ENCODE assay signal across 8 cellular contexts in the genomic region with DNA sequence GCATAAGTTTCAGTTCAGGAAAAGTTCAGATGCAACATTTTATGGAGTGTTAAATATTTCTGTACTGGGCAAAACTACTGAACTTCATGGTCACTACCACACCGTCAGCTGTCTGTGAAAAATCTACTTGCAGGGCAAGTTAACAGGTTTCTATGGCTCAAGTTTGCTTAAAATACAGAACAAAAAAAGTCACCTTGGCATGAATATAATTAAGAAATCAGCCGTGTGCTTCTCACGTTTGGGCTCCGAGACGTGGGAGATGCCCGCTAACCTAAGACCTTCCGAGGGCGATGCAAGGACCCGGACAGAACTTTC. TPM values are rescaled to one million over a fixed set of nuclear protein-coding genes. Genes with fewer than 3 reads are reported as not detected.
A peak's percentile ranks its signal among the peaks of the same experiment; 100 is the strongest.
DNase-seq lines count a peak whose midpoint lies in the region; ATAC-seq, FAIRE-seq and TF ChIP-seq lines count a peak whose summit lies in the region.

No MANE protein-coding gene starts in this region.

- FAIRE-seq in A549 (lab: Jason Lieb, UNC) (no peak), HTR-8/SVneo (lab: Jason Lieb, UNC) (no peak)

- H3K36me3 Mint-ChIP-seq in activated CD8-positive, alpha-beta T cell treated with anti-CD3 and anti-CD28 coated beads, Interleukin-2, amount 10 ng/mL, durations not matched to agents 7 days and 5 days (ENCODE audit: low read depth), result peaks cover 20% of the 10 kb centered on the region

- 0% methylated on average over 7 of the region's 9 CpGs for WGBS in A549 (ENCODE audit: missing lambda C conversion rate)
- WGBS in testis, 2 donors, result 0% methylated on average over 8 to 9 of the region's 9 CpGs

- H3K27me3 Mint-ChIP-seq in activated CD8-positive, alpha-beta T cell treated with anti-CD3 and anti-CD28 coated beads, Interleukin-2, amount 10 ng/mL, durations not matched to agents 7 days and 5 days (ENCODE audit: low read depth), result no peaks in the 10 kb centered on the region

- POLR2A ChIA-PET in A549 (lab: Yijun Ruan, JAX), result no interaction called here
- POLR2A ChIA-PET in activated CD8-positive, alpha-beta T cell treated with anti-CD3 and anti-CD28 coated beads, Interleukin-2, amount 10 ng/mL, durations not matched to agents 7 days and 5 days (lab: Charles Lee), result interaction anchor here (0.7 to 0.9 kb wide), 4 partner anchors 8 to 155 kb away, joined by 3 to 4 read pairs (median 4); no protein-coding TSS in a partner anchor

- H3K4me3 ChIP-seq in A549, result peak overlapping the region; percentile 95
- peak overlapping the region; percentile 73 to 91 for H3K4me3 ChIP-seq in testis

- DNase-seq in A549 (ENCODE audit: low read depth in 1 of 2, low spot score in 1 of 2) (no peak), iris pigment epithelial cell (ENCODE audit: low read depth) (peak; percentile 2), testis (no peak), HTR-8/SVneo (ENCODE audit: insufficient read length, low spot score) (no peak)
- DNase-seq in activated CD8-positive, alpha-beta T cell treated with anti-CD3 and anti-CD28 coated beads, Interleukin-2, amount 10 ng/mL, durations not matched to agents 7 days and 5 days, result no peak
- no peak for DNase-seq in activated effector memory CD4-positive, alpha-beta T cell treated with Interleukin-2 at 50 U/mL for 16 hours

- no peaks in the 10 kb centered on the region for H3K27me3 ChIP-seq in testis

- TF ChIP-seq EP300 in A549 (IDR thresholded peaks at IDR 0.05), result no peak

- no peak for TF ChIP-seq POLR2A in A549 (IDR thresholded peaks at IDR 0.05; ENCODE audit: low read length)
- no peak for TF ChIP-seq POLR2A in testis (IDR thresholded peaks at IDR 0.05)

- peak overlapping the region; percentile 88 for H3K4me3 Mint-ChIP-seq in activated CD8-positive, alpha-beta T cell treated with anti-CD3 and anti-CD28 coated beads, Interleukin-2, amount 10 ng/mL, durations not matched to agents 7 days and 5 days

- H3K9me3 Mint-ChIP-seq in activated CD8-positive, alpha-beta T cell treated with anti-CD3 and anti-CD28 coated beads, Interleukin-2, amount 10 ng/mL, durations not matched to agents 7 days and 5 days (ENCODE audit: insufficient read depth), result no peaks in the 10 kb centered on the region

- H3K4me2 ChIP-seq in A549, result peak overlapping the region; percentile 74

- CTCF ChIA-PET in A549 (lab: Yijun Ruan, JAX), result interaction anchor here (0.8 to 2.9 kb wide), 2 partner anchors 20 to 39 kb away, joined by 3 to 10 read pairs; no protein-coding TSS in a partner anchor
- CTCF ChIA-PET in activated CD8-positive, alpha-beta T cell treated with anti-CD3 and anti-CD28 coated beads, Interleukin-2, amount 10 ng/mL, durations not matched to agents 7 days and 5 days (lab: Charles Lee), result interaction anchor here (2.9 kb wide), 1 partner anchor 20 kb away, joined by 10 read pairs; no protein-coding TSS in a partner anchor

- peaks cover 48% of the 10 kb centered on the region for H3K4me1 Mint-ChIP-seq in activated CD8-positive, alpha-beta T cell treated with anti-CD3 and anti-CD28 coated beads, Interleukin-2, amount 10 ng/mL, durations not matched to agents 7 days and 5 days (ENCODE audit: low read depth)

- intact Hi-C loops in testis (cut with DNase I; ENCODE audit: low total_unique reads), result no loop called here

- no peak for TF ChIP-seq RAD21 in A549 (conservative IDR thresholded peaks at IDR 0.05 in 1 of 2, IDR thresholded peaks at IDR 0.05 in 1 of 2)

- no peaks in the 10 kb centered on the region for H3K36me3 ChIP-seq in testis (ENCODE audit: low read depth, missing control alignments)

- H3K9me3 ChIP-seq in A549, result no peaks in the 10 kb centered on the region
- H3K9me3 ChIP-seq in testis, result no peaks in the 10 kb centered on the region

- H3K27ac ChIP-seq in A549 (peak overlapping the region; percentile 100), testis (peak overlapping the region; percentile 89 to 99)

- H3K4me1 ChIP-seq in A549 (peaks cover 24% of the 10 kb centered on the region), testis (peaks cover 23% of the 10 kb centered on the region)

- TF ChIP-seq CTCF in A549 (IDR thresholded peaks at IDR 0.05), result no peak
- no peak for TF ChIP-seq CTCF in testis (IDR thresholded peaks at IDR 0.05)

- H3K27ac Mint-ChIP-seq in activated CD8-positive, alpha-beta T cell treated with anti-CD3 and anti-CD28 coated beads, Interleukin-2, amount 10 ng/mL, durations not matched to agents 7 days and 5 days, result peak overlapping the region; percentile 87

- ATAC-seq in A549, result no peak
- ATAC-seq in GM21737 (IDR thresholded peaks at IDR 0.05; ENCODE audit: unreplicated experiment), result peak; percentile 2
- no peak for ATAC-seq in activated CD8-positive, alpha-beta T cell treated with anti-CD3 and anti-CD28 coated beads, Interleukin-2, amount 10 ng/mL, durations not matched to agents 7 days and 5 days
- ATAC-seq in HG03139 (IDR thresholded peaks at IDR 0.05; ENCODE audit: unreplicated experiment), result no peak

TF ChIP-seq in A549, 52 proteins besides CTCF, POLR2A, EP300 and RAD21:
- TF ChIP-seq NPAS2 (CRISPR knock-in tag; IDR thresholded peaks at IDR 0.05; ENCODE audit: borderline replicate concordance) (no peak), RNF2 (IDR thresholded peaks at IDR 0.05; ENCODE audit: borderline replicate concordance, low read depth) (no peak), HOXB5 (CRISPR knock-in tag; IDR thresholded peaks at IDR 0.05) (no peak)

RNA-seq across cellular contexts. Expression of a gene that starts 0.6 kb away (rescaled TPM):
- polyA plus RNA-seq in A549 (2011; rRNA removed) (17.1 and 20.2 TPM in 2 replicates), A549 (2017; fragmentation: RNase III; extraction: RNeasy Plus Mini Kit Qiagen cat#74134 plus additional on column Dnase treatment) (11.0 to 13.7 TPM (median 11.5 TPM) in 3 replicates), testis (ENCODE audit: insufficient read depth, low read depth, low replicate concordance) (117 TPM)
- polyA plus RNA-seq in A549 (2012; cell fraction: cytosol; rRNA removed), result 3.6 and 4.8 TPM in 2 replicates
- polyA plus RNA-seq in A549 (2012; cell fraction: nucleus; rRNA removed), result 4.5 and 5.9 TPM in 2 replicates
- polyA minus RNA-seq in A549 (2011; rRNA and poly(A)+ RNA removed), result 12.4 and 18.0 TPM in 2 replicates
- total RNA-seq in activated CD8-positive, alpha-beta T cell treated with anti-CD3 and anti-CD28 coated beads, Interleukin-2, amount 10 ng/mL, durations not matched to agents 7 days and 5 days, result 10 to 100 TPM; 31.9 to 34.3 TPM
- total RNA-seq in testis, result 10 to 100 TPM; 38.4 to 46.1 TPM
